In the genomic region with DNA sequence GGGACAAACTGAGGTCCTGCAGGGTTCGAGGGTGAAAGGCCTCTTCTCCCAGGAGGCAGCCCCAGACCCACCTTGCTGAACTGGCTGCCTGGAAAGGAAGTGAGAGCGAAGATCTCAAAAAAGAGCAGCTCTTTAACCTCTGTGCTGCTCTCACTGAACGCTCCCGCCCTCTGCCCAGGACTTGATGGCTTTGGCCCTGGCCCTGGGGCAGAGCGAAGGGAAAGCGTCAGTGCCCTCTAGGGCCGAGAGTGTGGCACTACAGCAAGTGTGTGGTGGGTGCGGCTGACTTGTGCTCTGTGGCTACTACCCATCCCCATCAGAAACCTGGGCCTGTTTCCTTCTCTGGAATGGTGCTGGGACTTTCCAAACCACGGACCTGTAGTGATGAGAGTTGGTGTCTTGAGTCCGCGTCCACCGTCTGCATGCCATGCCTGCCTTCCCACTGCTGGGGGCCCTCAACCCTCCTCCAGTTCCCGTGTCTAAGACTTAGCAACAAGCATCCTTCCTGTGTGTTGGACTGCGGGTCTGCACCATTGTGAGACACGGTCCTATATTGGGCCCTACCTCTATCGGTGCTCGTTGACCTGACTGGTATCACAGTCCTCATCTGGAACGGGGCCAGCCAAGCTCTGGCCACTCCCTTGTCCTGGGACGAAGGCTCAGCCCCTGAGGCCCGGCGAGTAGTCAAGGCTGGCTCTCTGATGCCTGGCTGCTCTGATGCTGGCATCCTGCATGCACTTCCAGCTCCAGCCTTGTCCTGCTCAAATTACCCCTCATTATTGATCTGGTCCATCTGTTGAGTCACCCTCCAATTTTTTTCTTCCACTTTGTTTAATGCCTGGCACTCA, we compare ENCODE assay signal across 10 cellular contexts.
A peak's percentile ranks its signal among the peaks of the same experiment; 100 is the strongest.
DNase-seq lines count a peak whose midpoint lies in the region; ATAC-seq and TF ChIP-seq lines count a peak whose summit lies in the region.
"Had no signal": no experiment of that assay in that cellular context is flagged by ENCODE, and none has a peak within 500 bp of the region (broad histone marks: within the 10 kb centered on the region; RNA-seq: fewer than 3 reads in every experiment).

No MANE protein-coding gene starts in this region.

- H3K36me3 Mint-ChIP-seq in activated naive CD4-positive, alpha-beta T cell treated with anti-CD3 and anti-CD28 coated beads, Interleukin-2, amount 50 U/mL, for 72 hours = peaks cover 0 to 5% of the 10 kb centered on the region in 2 donors

- ATAC-seq in GM19023 (IDR thresholded peaks at IDR 0.05; ENCODE audit: unreplicated experiment) = peak; percentile 80
- peak; percentile 95 for ATAC-seq in HG03139 (IDR thresholded peaks at IDR 0.05; ENCODE audit: unreplicated experiment)
- ATAC-seq in activated naive CD4-positive, alpha-beta T cell treated with anti-CD3 and anti-CD28 coated beads, Interleukin-2, amount 50 U/mL, for 72 hours = peak; percentile 69 to 88
- ATAC-seq in left ventricle myocardium superior = peak; percentile 74
- ATAC-seq in gastrocnemius medialis = peak; percentile 39 to 61
- ATAC-seq: naive thymus-derived CD8-positive, alpha-beta T cell had no signal

- intact Hi-C loops in left ventricle myocardium superior (cut with micrococcal nuclease) = no loop called here
- intact Hi-C loops in gastrocnemius medialis (cut with DNase I; ENCODE audit: low total_unique reads) = loop anchor here (1.0 kb wide), 1 partner anchor 51 kb away; no protein-coding TSS in a partner anchor

- H3K27me3 ChIP-seq in gastrocnemius medialis = no peaks in the 10 kb centered on the region

- DNase-seq in CD1c-positive myeloid dendritic cell (ENCODE audit: extremely low spot score) = peak; percentile 71
- DNase-seq in NCI-H460 (ENCODE audit: extremely low read depth, low read depth) = peak; percentile 38
- DNase-seq in activated naive CD4-positive, alpha-beta T cell treated with anti-CD3 and anti-CD28 coated beads, Interleukin-2, amount 50 U/mL, for 72 hours (ENCODE audit: low spot score in 2 of 2) = peak in 1 of 2 donors; percentile 49
- DNase-seq in left ventricle myocardium superior = peak; percentile 60
- peak; percentile 15 to 55 for DNase-seq in gastrocnemius medialis
- no peak for DNase-seq in DMS114 treated with DMSO at 0.1 percent for 48 hours (lab: John Stamatoyannopoulos, UW; ENCODE audit: unreplicated experiment)

- TF ChIP-seq CTCF in gastrocnemius medialis (IDR thresholded peaks at IDR 0.05 in 4 of 5, conservative IDR thresholded peaks at IDR 0.05 in 1 of 5) = peak; percentile 47 to 75 (median 54)

- no peak overlapping the region for H3K4me3 ChIP-seq in gastrocnemius medialis

- in situ Hi-C loops in gastrocnemius medialis (cut with MboI; ENCODE audit: low sequenced_read_pairs in 4 of 4) = loop anchor here in 1 of 4 donors (5.0 kb wide), 1 partner anchor 50 kb away; no protein-coding TSS in a partner anchor

- peak overlapping the region in 1 of 2 donors; percentile 59 for H3K27ac Mint-ChIP-seq in activated naive CD4-positive, alpha-beta T cell treated with anti-CD3 and anti-CD28 coated beads, Interleukin-2, amount 50 U/mL, for 72 hours
- H3K27ac Mint-ChIP-seq: IgD-negative memory B cell had no signal

- no peaks in the 10 kb centered on the region for H3K9me3 ChIP-seq in gastrocnemius medialis

- H3K27ac ChIP-seq in gastrocnemius medialis = peak overlapping the region in 1 of 4 donors; percentile 52

- H3K9me3 Mint-ChIP-seq in activated naive CD4-positive, alpha-beta T cell treated with anti-CD3 and anti-CD28 coated beads, Interleukin-2, amount 50 U/mL, for 72 hours = no peaks in the 10 kb centered on the region
- H3K9me3 Mint-ChIP-seq: IgD-negative memory B cell; naive thymus-derived CD8-positive, alpha-beta T cell had no signal

- H3K36me3 ChIP-seq in gastrocnemius medialis = no peaks in the 10 kb centered on the region

- TF ChIP-seq POLR2A in gastrocnemius medialis (IDR thresholded peaks at IDR 0.05) = no peak

- no peaks in the 10 kb centered on the region for H3K4me1 ChIP-seq in gastrocnemius medialis
